9 cellular contexts compared by ENCODE assay signal in genomic region chr22:39298194-39298987, GRCh38. TPM values are rescaled to one million over a fixed set of nuclear protein-coding genes. Genes with fewer than 3 reads are reported as not detected.
DNase-seq lines count a peak whose midpoint lies in the region; ATAC-seq and TF ChIP-seq lines count a peak whose summit lies in the region.
"Had no signal": no experiment of that assay in that cellular context is flagged by ENCODE, and none has a peak within 500 bp of the region (broad histone marks: within the 10 kb centered on the region; RNA-seq: fewer than 3 reads in every experiment).

No MANE protein-coding gene starts in this region.

- no peaks in the 10 kb centered on the region for H3K36me3 ChIP-seq in HUES64 (ENCODE audit: insufficient read depth, low read length)
- H3K36me3 ChIP-seq in lung (ENCODE audit: control insufficient read depth in 2 of 2, insufficient read depth in 2 of 2, low read length in 2 of 2) = no peaks in the 10 kb centered on the region
- no peaks in the 10 kb centered on the region for H3K36me3 ChIP-seq in tibial nerve

- H3K9ac ChIP-seq in HUES64 (ENCODE audit: low read depth, low read length) = no peak overlapping the region

- ATAC-seq in lung (ENCODE audit: insufficient read depth, low FRiP score) (no peak), GM21528 (IDR thresholded peaks at IDR 0.05; ENCODE audit: low FRiP score, unreplicated experiment) (no peak)

- H3K36me3 Mint-ChIP-seq in brain = no peaks in the 10 kb centered on the region

- peak overlapping the region; percentile 26; the same call in 1 of the 2 replicates for H3K27ac ChIP-seq in HUES64 (ENCODE audit: low read depth, low read length)
- peak overlapping the region; percentile 21 to 79 for H3K27ac ChIP-seq in lung (ENCODE audit: low read depth in 1 of 2, low read length in 1 of 2)
- peak overlapping the region; percentile 46 to 86 (median 75) for H3K27ac ChIP-seq in tibial nerve

- no peak for TF ChIP-seq EP300 in tibial nerve (IDR thresholded peaks at IDR 0.05)

- DNase-seq in lung (ENCODE audit: low spot score) (no peak), tibial nerve (ENCODE audit: low spot score in 2 of 2) (no peak), GM10266 (ENCODE audit: extremely low spot score) (no peak), ecto neural progenitor cell (ENCODE audit: low spot score) (no peak)
- DNase-seq: activated CD8-positive, alpha-beta memory T cell treated with anti-CD3 and anti-CD28 coated beads, Interleukin-2, amount 50 U/mL, for 4 hours; nucleus accumbens had no signal

- H3K4me1 ChIP-seq in HUES64 (ENCODE audit: insufficient read depth, low read length) (peaks cover 13% of the 10 kb centered on the region; the same call in 1 of the 2 replicates), lung (ENCODE audit: control insufficient read depth in 2 of 2, insufficient read depth in 2 of 2, low read length in 2 of 2) (peaks cover 0 to 24% of the 10 kb centered on the region in 2 donors), tibial nerve (peaks cover 0 to 67% (median 35%) of the 10 kb centered on the region in 4 donors)

- H3K9me3 ChIP-seq in HUES64 (ENCODE audit: insufficient read depth, low read depth, low read length) (peaks cover 3% of the 10 kb centered on the region; the same call in 1 of the 2 replicates), lung (ENCODE audit: control insufficient read depth in 2 of 2, insufficient read depth in 1 of 2, low read length in 1 of 2) (no peaks in the 10 kb centered on the region), tibial nerve (no peaks in the 10 kb centered on the region)

- H3K27me3 ChIP-seq in HUES64 (ENCODE audit: insufficient read depth, low read length) (no peaks in the 10 kb centered on the region), lung (ENCODE audit: control insufficient read depth, insufficient read depth) (no peaks in the 10 kb centered on the region), tibial nerve (no peaks in the 10 kb centered on the region)

- H3K4me1 Mint-ChIP-seq in brain = peaks cover 24% of the 10 kb centered on the region

- WGBS in HUES64 = 65% methylated on average over 16 of the region's 19 CpGs
- 61 to 71% methylated on average over 18 to 19 of the region's 19 CpGs for WGBS in lung, 2 donors
- 54 to 69% methylated on average over 17 to 19 of the region's 19 CpGs for WGBS in tibial nerve, 2 donors

- TF ChIP-seq CTCF in brain (conservative IDR thresholded peaks at IDR 0.05) (no peak), lung (IDR thresholded peaks at IDR 0.05; ENCODE audit: control extremely low read depth, extremely low read depth) (no peak), tibial nerve (IDR thresholded peaks at IDR 0.05) (no peak), GM10266 (IDR thresholded peaks at IDR 0.05; ENCODE audit: control insufficient read depth, insufficient read depth, low read depth, missing control alignments) (no peak)

- TF ChIP-seq POLR2A in tibial nerve (IDR thresholded peaks at IDR 0.05) = no peak

- peaks cover 0 to 6% (median 3%) of the 10 kb centered on the region in 5 experiments for H3K9me3 Mint-ChIP-seq in brain

- peaks cover 9% of the 10 kb centered on the region for H3K27me3 Mint-ChIP-seq in brain

- H3K4me3 Mint-ChIP-seq in brain = no peak overlapping the region

- H3K27ac Mint-ChIP-seq in brain = peak overlapping the region in 3 of 5 experiments; percentile 37 to 46 (median 42)

- H3K4me3 ChIP-seq in HUES64 (ENCODE audit: low read length) (no peak overlapping the region), lung (no peak overlapping the region), tibial nerve (no peak overlapping the region)

RNA-seq across cellular contexts. Expression of gene RPL3, which starts 21.0 kb away (rescaled TPM):
- polyA plus RNA-seq in HUES64 (2013, experiment 1 of 2) = 2,333 TPM
- 2,549 TPM for polyA plus RNA-seq in HUES64 (2013, experiment 2 of 2)
- 2,313 TPM for polyA plus RNA-seq in brain (ENCODE audit: insufficient read depth, low read depth, low replicate concordance)
- 1,000 to 10,000 TPM; 1,521 to 1,689 TPM for total RNA-seq in lung
- polyA plus RNA-seq in lung = 1,000 to 10,000 TPM; 2,233 to 2,749 TPM
- total RNA-seq in tibial nerve = 1,000 to 10,000 TPM; 1,869 to 2,331 (median 1,970) TPM

RNA-seq across cellular contexts. Expression of gene SYNGR1, which starts 51.4 kb away (rescaled TPM):
- polyA plus RNA-seq in HUES64 (2013, experiment 1 of 2) = 12.3 TPM
- 13.8 TPM for polyA plus RNA-seq in HUES64 (2013, experiment 2 of 2)
- polyA plus RNA-seq in brain (ENCODE audit: insufficient read depth, low read depth, low replicate concordance) (55.1 TPM), lung (1 to 10 TPM; 3.5 to 6.1 TPM)
- total RNA-seq in lung (10 to 100 TPM in 1 of 2 donors, 1 to 10 TPM in 1; 4.9 to 13.3 TPM), tibial nerve (10 to 100 TPM; 21.1 to 32.8 (median 25.5) TPM)

RNA-seq across cellular contexts. Expression of gene PDGFB, which starts 53.6 kb away (rescaled TPM):
- 1.8 TPM for polyA plus RNA-seq in HUES64 (2013, experiment 1 of 2)
- polyA plus RNA-seq in HUES64 (2013, experiment 2 of 2) = 2.9 TPM
- polyA plus RNA-seq in brain (ENCODE audit: insufficient read depth, low read depth, low replicate concordance) (8.2 TPM), lung (10 to 100 TPM in 1 of 2 donors, 1 to 10 TPM in 1; 9.8 to 56.7 TPM)
- total RNA-seq in lung (10 to 100 TPM; 19.7 to 39.4 TPM), tibial nerve (10 to 100 TPM in 2 of 4 donors, 1 to 10 TPM in 2; 7.5 to 22.2 (median 10.2) TPM)
